1 cellular context compared by ENCODE assay signal in genomic region chr6:152605901-152606390, GRCh38.
TF ChIP-seq lines count a peak whose summit lies in the region.

No MANE protein-coding gene starts in this region.

TF ChIP-seq in GM23338, 12 proteins besides CTCF, POLR2A, EP300 and RAD21:
- TF ChIP-seq REST (IDR thresholded peaks at IDR 0.05; ENCODE audit: unreplicated experiment), result no peak
- TF ChIP-seq ETS1 (IDR thresholded peaks at IDR 0.05), result no peak
- no peak for TF ChIP-seq EZH2phosphoT487 (IDR thresholded peaks at IDR 0.05; ENCODE audit: unreplicated experiment)
- no peak for TF ChIP-seq JUNB (IDR thresholded peaks at IDR 0.05; ENCODE audit: unreplicated experiment)
- no peak for TF ChIP-seq NANOG (IDR thresholded peaks at IDR 0.05; ENCODE audit: borderline replicate concordance)
- no peak for TF ChIP-seq ZNF462 (CRISPR knock-in tag; IDR thresholded peaks at IDR 0.05)
- TF ChIP-seq POLR2AphosphoS5 (IDR thresholded peaks at IDR 0.05; ENCODE audit: low read depth), result no peak
- no peak for TF ChIP-seq CREB1 (CRISPR knock-in tag; IDR thresholded peaks at IDR 0.05; ENCODE audit: low read depth)
- TF ChIP-seq ZNF114 (CRISPR knock-in tag; IDR thresholded peaks at IDR 0.05), result no peak
- TF ChIP-seq STAT1 (IDR thresholded peaks at IDR 0.05; ENCODE audit: unreplicated experiment), result no peak
- no peak for TF ChIP-seq ZNF331 (CRISPR knock-in tag; IDR thresholded peaks at IDR 0.05; ENCODE audit: low read depth)
- no peak for TF ChIP-seq EZH2 (IDR thresholded peaks at IDR 0.05; ENCODE audit: low read depth, unreplicated experiment)
